Comparison of ENCODE assay signal across 20 cellular contexts in the genomic region with DNA sequence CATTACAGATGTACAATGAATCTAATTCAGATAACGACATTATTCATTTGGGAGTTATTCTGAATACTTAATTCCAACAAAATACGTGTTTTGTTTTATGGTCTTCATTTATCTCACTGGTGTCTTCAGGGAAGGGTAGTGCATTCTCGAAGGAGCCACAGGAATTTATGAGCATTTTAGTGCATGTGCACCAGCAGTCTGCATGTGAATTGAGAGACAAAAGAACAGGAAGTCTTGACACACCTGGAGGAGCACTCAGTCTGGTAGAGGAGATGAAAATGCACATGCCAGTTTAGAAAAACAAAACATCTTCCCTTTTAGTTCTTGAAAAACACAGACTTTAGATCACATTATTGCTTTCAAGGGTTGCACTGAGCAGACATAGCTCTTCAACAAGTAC.
"Had no signal": no experiment of that assay in that cellular context is flagged by ENCODE, and none has a peak within 500 bp of the region (broad histone marks: within the 10 kb centered on the region; RNA-seq: fewer than 3 reads in every experiment).

No MANE protein-coding gene starts in this region.

- H3K27ac ChIP-seq: left lung had no signal

- H3K27ac Mint-ChIP-seq: activated CD4-positive, alpha-beta memory T cell treated with anti-CD3 and anti-CD28 coated beads, Interleukin-2, amount 10 ng/mL, durations not matched to agents 7 days and 5 days; activated CD8-positive, alpha-beta memory T cell treated with anti-CD3 and anti-CD28 coated beads, Interleukin-2, amount 10 ng/mL, durations not matched to agents 7 days and 5 days; activated naive CD8-positive, alpha-beta T cell; effector memory CD8-positive, alpha-beta T cell; nephron had no signal

- DNase-seq: activated CD4-positive, alpha-beta memory T cell treated with anti-CD3 and anti-CD28 coated beads, Interleukin-2, amount 10 ng/mL, durations not matched to agents 7 days and 5 days; activated CD4-positive, alpha-beta T cell treated with anti-CD3 and anti-CD28 coated beads for 4 hours; activated CD8-positive, alpha-beta memory T cell treated with anti-CD3 and anti-CD28 coated beads, Interleukin-2, amount 10 ng/mL, durations not matched to agents 7 days and 5 days; cerebellar nuclear complex; cortex of kidney; effector memory CD8-positive, alpha-beta T cell; foreskin fibroblast; glutamatergic neuron; hypothalamus; kidney; left lung; midbrain; occipital lobe; retina; stimulated activated CD4-positive, alpha-beta T cell treated with anti-CD3 and anti-CD28 coated beads, Interleukin-12 subunit alpha, Interleukin-12 subunit beta, amount 100 ng/mL, for 4 hours; stimulated activated CD4-positive, alpha-beta T cell treated with anti-CD3 and anti-CD28 coated beads, Interleukin-1b, Interleukin-23, amount 100 ng/mL, for 48 hours; stimulated activated CD8-positive, alpha-beta memory T cell treated with anti-CD3 and anti-CD28 coated beads, Interleukin-4, amount 100 ng/mL, for 48 hours; stimulated activated naive CD4-positive, alpha-beta T cell had no signal

- H3K4me1 Mint-ChIP-seq: activated CD4-positive, alpha-beta memory T cell treated with anti-CD3 and anti-CD28 coated beads, Interleukin-2, amount 10 ng/mL, durations not matched to agents 7 days and 5 days; activated CD8-positive, alpha-beta memory T cell treated with anti-CD3 and anti-CD28 coated beads, Interleukin-2, amount 10 ng/mL, durations not matched to agents 7 days and 5 days; nephron had no signal

- H3K4me3 Mint-ChIP-seq: activated CD4-positive, alpha-beta memory T cell treated with anti-CD3 and anti-CD28 coated beads, Interleukin-2, amount 10 ng/mL, durations not matched to agents 7 days and 5 days; activated CD8-positive, alpha-beta memory T cell treated with anti-CD3 and anti-CD28 coated beads, Interleukin-2, amount 10 ng/mL, durations not matched to agents 7 days and 5 days; activated naive CD8-positive, alpha-beta T cell; effector memory CD8-positive, alpha-beta T cell; nephron had no signal

- H3K36me3 Mint-ChIP-seq: activated CD8-positive, alpha-beta memory T cell treated with anti-CD3 and anti-CD28 coated beads, Interleukin-2, amount 10 ng/mL, durations not matched to agents 7 days and 5 days; activated naive CD8-positive, alpha-beta T cell had no signal

- H3K27me3 Mint-ChIP-seq: activated CD4-positive, alpha-beta memory T cell treated with anti-CD3 and anti-CD28 coated beads, Interleukin-2, amount 10 ng/mL, durations not matched to agents 7 days and 5 days; activated CD8-positive, alpha-beta memory T cell treated with anti-CD3 and anti-CD28 coated beads, Interleukin-2, amount 10 ng/mL, durations not matched to agents 7 days and 5 days; effector memory CD8-positive, alpha-beta T cell had no signal

- H3K4me1 ChIP-seq: left lung had no signal

- H3K36me3 ChIP-seq: left lung had no signal

- H3K27me3 ChIP-seq: left lung had no signal

- ATAC-seq: activated CD8-positive, alpha-beta memory T cell treated with anti-CD3 and anti-CD28 coated beads, Interleukin-2, amount 10 ng/mL, durations not matched to agents 7 days and 5 days; effector memory CD8-positive, alpha-beta T cell; left lung had no signal

- H3K4me3 ChIP-seq: left lung had no signal
